14 cellular contexts compared by ENCODE assay signal in the genomic region with DNA sequence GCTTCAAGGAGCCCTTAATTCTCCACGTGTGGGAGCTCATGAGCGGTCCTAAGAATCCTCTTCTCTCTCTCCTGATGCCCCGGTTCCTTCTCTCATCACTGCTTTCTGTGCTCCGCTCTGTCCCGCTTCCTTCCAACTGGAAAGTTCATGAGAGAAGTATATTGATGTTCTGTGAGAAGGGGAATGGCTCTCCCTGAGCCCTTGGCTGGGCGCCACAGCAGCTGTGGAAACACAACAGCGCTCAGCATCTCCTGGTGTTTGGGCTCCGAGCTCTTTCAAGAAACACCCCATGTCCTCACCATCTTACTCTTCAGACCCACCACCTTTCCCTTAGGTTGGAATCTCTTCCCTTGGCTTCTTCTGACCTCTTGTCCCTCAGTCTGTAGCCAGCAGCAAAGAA.
DNase-seq lines count a peak whose midpoint lies in the region; ATAC-seq and TF ChIP-seq lines count a peak whose summit lies in the region.
"Had no signal": no experiment of that assay in that cellular context is flagged by ENCODE, and none has a peak within 500 bp of the region (broad histone marks: within the 10 kb centered on the region; RNA-seq: fewer than 3 reads in every experiment).

No MANE protein-coding gene starts in this region.

- intact Hi-C loops in esophagus squamous epithelium (cut with DNase I), result no loop called here

- H3K27me3 ChIP-seq in esophagus squamous epithelium (no peaks in the 10 kb centered on the region), thoracic aorta (replicated peaks; ENCODE audit: insufficient read depth) (no peaks in the 10 kb centered on the region)
- H3K27me3 ChIP-seq: SJSA1 had no signal

- ATAC-seq in thoracic aorta (ENCODE audit: insufficient number of reproducible peaks, low FRiP score, low read depth) (no peak), HG02642 (IDR thresholded peaks at IDR 0.05; ENCODE audit: poor library complexity, unreplicated experiment) (no peak)
- ATAC-seq: stimulated activated naive B cell treated with anti-CD40 and anti-IgM and Interleukin-4, amounts not matched to agents 10 μg/mL and 1 μg/mL and 100 μg/mL, for 72 hours had no signal

- H3K36me3 ChIP-seq in esophagus squamous epithelium, result no peaks in the 10 kb centered on the region
- H3K36me3 ChIP-seq in thoracic aorta, result no peaks in the 10 kb centered on the region
- H3K36me3 ChIP-seq: SJSA1 had no signal

- no peak overlapping the region for H3K4me3 ChIP-seq in esophagus squamous epithelium
- no peak overlapping the region for H3K4me3 ChIP-seq in thoracic aorta
- H3K4me3 ChIP-seq: SJSA1 had no signal

- H3K9me3 ChIP-seq in esophagus squamous epithelium (no peaks in the 10 kb centered on the region), thoracic aorta (no peaks in the 10 kb centered on the region)
- H3K9me3 ChIP-seq: SJSA1 had no signal

- no peak for TF ChIP-seq CTCF in VCaP (conservative IDR thresholded peaks at IDR 0.05)
- no peak for TF ChIP-seq CTCF in esophagus squamous epithelium (IDR thresholded peaks at IDR 0.05)
- TF ChIP-seq CTCF in thoracic aorta (IDR thresholded peaks at IDR 0.05), result no peak

- WGBS in esophagus squamous epithelium, 2 donors, result 72 to 80% methylated on average over 7 to 8 of the region's 8 CpGs

- H3K27ac ChIP-seq in VCaP, result peak overlapping the region; percentile 86
- H3K27ac ChIP-seq in esophagus squamous epithelium, result peak overlapping the region in 3 of 4 donors; percentile 5 to 48 (median 24)
- H3K27ac ChIP-seq in thoracic aorta, result peak overlapping the region; percentile 76 to 80
- H3K27ac ChIP-seq: SJSA1 had no signal

- no peak for TF ChIP-seq POLR2A in esophagus squamous epithelium (IDR thresholded peaks at IDR 0.05)

- peaks cover 9 to 51% (median 13%) of the 10 kb centered on the region in 3 donors for H3K4me1 ChIP-seq in esophagus squamous epithelium
- H3K4me1 ChIP-seq in thoracic aorta (ENCODE audit: control insufficient read depth in 1 of 2, low read depth in 2 of 2), result peaks cover 37 to 51% of the 10 kb centered on the region in 2 donors

- DNase-seq in esophagus squamous epithelium (lab: John Stamatoyannopoulos, UW) (no peak), medulla oblongata (ENCODE audit: extremely low spot score) (peak; percentile 77), thoracic aorta (ENCODE audit: low spot score) (no peak), HPDE6-E6E7 (ENCODE audit: extremely low spot score) (no peak), NCI-H128 (lab: John Stamatoyannopoulos, UW; ENCODE audit: unreplicated experiment) (no peak)
- DNase-seq: activated CD4-positive, CD25-positive, alpha-beta regulatory T cell; activated T-cell treated with anti-CD3 and anti-CD28 coated beads, Interleukin-2, amount 50 U/mL, for 24 hours; CD8-positive, alpha-beta memory T cell; nephron progenitor cell; stimulated activated CD4-positive, alpha-beta T cell treated with anti-CD3 and anti-CD28 coated beads, Interleukin-1b, Interleukin-23, amount 100 ng/mL, for 48 hours; stimulated activated naive B cell treated with anti-CD40 and anti-IgM and Interleukin-4, amounts not matched to agents 10 μg/mL and 1 μg/mL and 100 μg/mL, for 72 hours had no signal

Comparison
In these comparisons a context has a peak if more than half of its experiments do, and no peak if none do; other contexts are left out.
1. H3K27ac ChIP-seq: peak in every context shown above with its lines; median percentile 86 in VCaP; 78 in thoracic aorta; 24 in esophagus squamous epithelium.